ENCODE assay signal across 9 cellular contexts in the genomic region with DNA sequence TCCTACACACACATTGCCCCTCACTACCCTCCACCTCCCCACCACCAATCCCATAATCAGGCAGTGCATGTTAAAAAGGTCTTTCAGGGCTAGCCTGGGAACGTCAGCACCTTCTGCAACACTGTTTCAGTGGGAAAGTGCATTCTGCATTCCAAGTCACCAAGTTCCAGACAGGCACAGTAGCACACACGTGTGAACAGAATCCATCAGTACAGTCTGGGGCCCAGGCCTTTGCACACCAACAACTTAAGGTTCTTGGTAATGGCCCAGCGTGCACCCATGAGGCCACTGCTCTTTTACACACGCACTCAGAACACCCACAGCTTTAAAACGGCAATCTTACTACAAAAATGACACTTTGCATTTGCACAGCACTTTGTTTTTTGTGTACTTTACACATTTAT.
DNase-seq lines count a peak whose midpoint lies in the region; ATAC-seq and TF ChIP-seq lines count a peak whose summit lies in the region.
"Had no signal": no experiment of that assay in that cellular context is flagged by ENCODE, and none has a peak within 500 bp of the region (broad histone marks: within the 10 kb centered on the region; RNA-seq: fewer than 3 reads in every experiment).

No MANE protein-coding gene starts in this region.

- H3K9me3 ChIP-seq in muscle layer of duodenum (ENCODE audit: control insufficient read depth in 1 of 2, low read length in 2 of 2) = no peaks in the 10 kb centered on the region

- ATAC-seq in HG03135 (IDR thresholded peaks at IDR 0.05; ENCODE audit: unreplicated experiment) = no peak
- ATAC-seq in GM18858 (IDR thresholded peaks at IDR 0.05; ENCODE audit: unreplicated experiment) = no peak

- H3K4me3 ChIP-seq in AG10803 (ENCODE audit: low read length) (peak overlapping the region; percentile 97), choroid plexus epithelial cell (ENCODE audit: low read depth, low read length) (peak overlapping the region; percentile 95), muscle layer of duodenum (ENCODE audit: low read depth in 1 of 2, low read length in 2 of 2) (peak overlapping the region; percentile 66 to 73)

- H3K27ac ChIP-seq in muscle layer of duodenum (ENCODE audit: low read length) = peak overlapping the region; percentile 99

- TF ChIP-seq CTCF in AG10803 (conservative IDR thresholded peaks at IDR 0.05; ENCODE audit: low read length) (no peak), choroid plexus epithelial cell (conservative IDR thresholded peaks at IDR 0.05; ENCODE audit: low read depth, low read length) (no peak)

- H3K27me3 ChIP-seq in muscle layer of duodenum (ENCODE audit: low read depth, low read length) = no peaks in the 10 kb centered on the region

- H3K4me1 ChIP-seq in muscle layer of duodenum (ENCODE audit: control insufficient read depth in 1 of 2, insufficient read depth in 2 of 2, low read length in 2 of 2) = peaks cover 31 to 43% of the 10 kb centered on the region in 2 donors

- H3K36me3 ChIP-seq in muscle layer of duodenum (ENCODE audit: control insufficient read depth in 1 of 2, insufficient read depth in 2 of 2, low read length in 2 of 2) = peaks cover 10 to 15% of the 10 kb centered on the region in 2 donors

- DNase-seq in AG10803 (ENCODE audit: low read depth) (peak; percentile 61), LoVo (ENCODE audit: low spot score) (peak; percentile 51), choroid plexus epithelial cell (ENCODE audit: low read depth) (no peak), NCI-H82 treated with DMSO at 0.1 percent for 48 hours (lab: John Stamatoyannopoulos, UW; ENCODE audit: unreplicated experiment) (no peak), HK-2 (ENCODE audit: unreplicated experiment) (no peak)
- DNase-seq: NCI-H2029 treated with DMSO at 0.1 percent for 48 hours had no signal

Comparison
In these comparisons a context has a peak if more than half of its experiments do, and no peak if none do; other contexts are left out.
1. DNase-seq: peak in AG10803 (single experiment) and LoVo (single experiment); none in choroid plexus epithelial cell (single experiment), NCI-H82 treated with DMSO at 0.1 percent for 48 hours (single experiment) and HK-2 (single experiment).
2. Peak in every context shown above with its lines, with median percentiles within 50 percentile points of each other: H3K4me3 ChIP-seq.